8 cellular contexts compared by ENCODE assay signal in genomic region chr1:186482661-186483255, GRCh38. TPM values are rescaled to one million over a fixed set of nuclear protein-coding genes. Genes with fewer than 3 reads are reported as not detected.
DNase-seq lines count a peak whose midpoint lies in the region; ATAC-seq and TF ChIP-seq lines count a peak whose summit lies in the region.

No MANE protein-coding gene starts in this region.

- DNase-seq in GM10266 (ENCODE audit: extremely low spot score) (peak; percentile 53), Karpas-422 (peak; percentile 82), SJCRH30 (peak; percentile 41 to 76), ascending aorta (ENCODE audit: low spot score in 2 of 2) (peak in 1 of 2 donors; percentile 66), hippocampal formation (lab: John Stamatoyannopoulos, UW) (peak; percentile 5 to 19), spleen (no peak), NCI-H187 treated with DMSO at 0.1 percent for 48 hours (lab: John Stamatoyannopoulos, UW) (no peak)

- H3K79me2 ChIP-seq in Karpas-422 (ENCODE audit: low read length), result no peaks in the 10 kb centered on the region

- no peak overlapping the region for H2AFZ ChIP-seq in Karpas-422 (ENCODE audit: low read length)

- H3K27ac ChIP-seq in Karpas-422 (ENCODE audit: low read length) (no peak overlapping the region), SJCRH30 (no peak overlapping the region), ascending aorta (no peak overlapping the region), spleen (no peak overlapping the region)

- TF ChIP-seq CTCF in GM10266 (IDR thresholded peaks at IDR 0.05; ENCODE audit: control insufficient read depth, insufficient read depth, low read depth, missing control alignments) (peak; percentile 95), ascending aorta (IDR thresholded peaks at IDR 0.05) (peak; percentile 55 to 89 (median 61)), spleen (IDR thresholded peaks at IDR 0.05 in 8 of 11, conservative IDR thresholded peaks at IDR 0.05 in 3 of 11) (peak; percentile 12 to 80 (median 66))

- intact Hi-C loops in ascending aorta (cut with DNase I) (loop anchor here (5.0 kb wide), 1 partner anchor 505 kb away; no protein-coding TSS in a partner anchor), spleen (cut with DNase I; ENCODE audit: low total_unique reads) (loop anchor here (5.0 kb wide), 1 partner anchor 505 kb away; no protein-coding TSS in a partner anchor)

- H3K4me1 ChIP-seq in Karpas-422 (ENCODE audit: low read length), result no peaks in the 10 kb centered on the region
- no peaks in the 10 kb centered on the region for H3K4me1 ChIP-seq in SJCRH30
- no peaks in the 10 kb centered on the region for H3K4me1 ChIP-seq in ascending aorta
- no peaks in the 10 kb centered on the region for H3K4me1 ChIP-seq in spleen

- ATAC-seq in GM21737 (IDR thresholded peaks at IDR 0.05; ENCODE audit: unreplicated experiment), result peak; percentile 77

- H3K27me3 ChIP-seq in Karpas-422 (ENCODE audit: low read length) (no peaks in the 10 kb centered on the region; the same call in 1 of the 2 replicates), SJCRH30 (no peaks in the 10 kb centered on the region), ascending aorta (no peaks in the 10 kb centered on the region), spleen (replicated peaks in 1 of 7) (no peaks in the 10 kb centered on the region)

- no peak for TF ChIP-seq POLR2A in spleen (IDR thresholded peaks at IDR 0.05)

- H3K36me3 ChIP-seq in Karpas-422 (ENCODE audit: insufficient read depth, low read length) (no peaks in the 10 kb centered on the region), SJCRH30 (no peaks in the 10 kb centered on the region), ascending aorta (no peaks in the 10 kb centered on the region), spleen (no peaks in the 10 kb centered on the region)

- H3K4me2 ChIP-seq in Karpas-422 (ENCODE audit: low read depth, low read length, poor library complexity, severe bottlenecking), result no peak overlapping the region

- H3K4me3 ChIP-seq in Karpas-422 (ENCODE audit: low read length) (no peak overlapping the region), SJCRH30 (no peak overlapping the region), ascending aorta (no peak overlapping the region), spleen (no peak overlapping the region)

- H3K9me2 ChIP-seq in Karpas-422 (replicated peaks; ENCODE audit: insufficient read depth, low read length), result no peaks in the 10 kb centered on the region

- H3K9ac ChIP-seq in Karpas-422 (ENCODE audit: low read length), result no peak overlapping the region

- WGBS in spleen, 5 donors, result 3 to 5% (median 4%) methylated on average over 4 of the region's 4 CpGs

- H3K9me3 ChIP-seq in Karpas-422 (ENCODE audit: low read length) (no peaks in the 10 kb centered on the region), SJCRH30 (replicated peaks) (no peaks in the 10 kb centered on the region), ascending aorta (no peaks in the 10 kb centered on the region), spleen (no peaks in the 10 kb centered on the region)

- H4K20me1 ChIP-seq in Karpas-422 (ENCODE audit: insufficient read depth, low read depth, low read length), result no peaks in the 10 kb centered on the region

RNA-seq across cellular contexts. Expression of gene PDC, which starts 21.8 kb away (rescaled TPM):
- total RNA-seq in Karpas-422 (2014; rRNA removed; shearing (Covaris generic); ENCODE audit: low replicate concordance), result not detected in 2 replicates
- not detected in 2 replicates for total RNA-seq in SJCRH30 (2014; rRNA removed; shearing (Covaris generic))
- not detected for total RNA-seq in ascending aorta
- total RNA-seq in spleen, result not detected
- polyA plus RNA-seq in spleen, result not detected

Comparison
In these comparisons a context has a peak if more than half of its experiments do, and no peak if none do; other contexts are left out.
1. DNase-seq: peak in GM10266 (single experiment), Karpas-422 (single experiment), SJCRH30 (2 of 2) and hippocampal formation (2 of 2); none in spleen (single experiment) and NCI-H187 treated with DMSO at 0.1 percent for 48 hours (single experiment).
2. Peak in every context shown above with its lines, with median percentiles within 50 percentile points of each other: CTCF ChIP-seq.